Comparison of ENCODE assay signal across 9 cellular contexts in the genomic region with DNA sequence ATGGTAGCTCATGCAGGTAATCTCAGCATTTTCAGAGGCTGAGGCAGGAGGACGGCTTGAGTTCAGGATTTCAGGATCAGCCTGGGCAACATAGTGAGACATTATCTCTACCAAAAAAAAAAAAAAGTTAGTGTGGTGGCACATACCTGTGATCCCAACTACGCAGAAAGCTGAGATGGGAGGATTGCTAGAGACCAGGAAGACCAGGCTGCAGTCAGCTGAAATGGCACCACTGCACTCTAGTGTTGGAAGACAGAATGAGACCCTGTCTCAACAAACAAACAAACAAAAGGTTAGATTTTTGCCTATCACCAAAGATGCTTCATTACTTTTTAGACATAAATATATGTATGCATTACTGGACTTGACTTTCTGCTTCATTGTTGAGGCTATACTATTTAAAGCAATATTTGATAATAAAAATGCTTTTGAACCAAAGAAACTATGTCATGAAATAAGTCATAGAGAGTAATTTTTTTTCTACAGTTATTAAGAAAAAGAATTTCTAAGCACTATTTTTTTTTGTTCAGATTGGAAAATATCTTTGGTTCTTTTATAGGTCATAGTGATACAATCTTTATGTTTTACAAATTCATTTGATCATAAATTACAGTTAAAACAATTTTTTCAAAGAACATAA.
A peak's percentile ranks its signal among the peaks of the same experiment; 100 is the strongest.
DNase-seq lines count a peak whose midpoint lies in the region; ATAC-seq, FAIRE-seq and TF ChIP-seq lines count a peak whose summit lies in the region.
"Had no signal": no experiment of that assay in that cellular context is flagged by ENCODE, and none has a peak within 500 bp of the region (broad histone marks: within the 10 kb centered on the region; RNA-seq: fewer than 3 reads in every experiment).

No MANE protein-coding gene starts in this region.

- CTCF ChIA-PET in A549 (lab: Yijun Ruan, JAX) = interaction anchor here (0.6 to 0.7 kb wide), 2 partner anchors 15 to 1190 kb away, joined by 3 read pairs; no protein-coding TSS in a partner anchor
- CTCF ChIA-PET in HCT116 (lab: Charles Lee) = interaction anchor here (1.0 to 1.7 kb wide), 3 partner anchors 117 to 1119 kb away, joined by 3 to 10 read pairs (median 6); no protein-coding TSS in a partner anchor

- H3K4me3 ChIP-seq in A549 (no peak overlapping the region), HCT116 (replicated peaks in 1 of 2; ENCODE audit: low read depth in 1 of 2, low read length in 2 of 2) (no peak overlapping the region), OCI-LY1 (ENCODE audit: low read depth, low read length, poor library complexity, severe bottlenecking) (no peak overlapping the region)

- H3K4me2 ChIP-seq in A549 (no peak overlapping the region), HCT116 (ENCODE audit: low read length) (no peak overlapping the region), OCI-LY1 (ENCODE audit: low read length) (no peak overlapping the region)

- H3K27ac ChIP-seq in A549 (no peak overlapping the region), HCT116 (ENCODE audit: low read depth, low read length) (no peak overlapping the region), OCI-LY1 (ENCODE audit: low read depth, low read length, poor library complexity, severe bottlenecking) (no peak overlapping the region)
- H3K27ac ChIP-seq: epithelial cell of prostate had no signal

- H3K4me3 Mint-ChIP-seq in glutamatergic neuron (ENCODE audit: unreplicated experiment) = no peak overlapping the region

- RAD21 ChIA-PET in HCT116 (lab: Charles Lee; ENCODE audit: low non-redundant PET in 1 of 2, low total read pairs in 2 of 2, uncharacterized antibody in 2 of 2, unreplicated experiment in 2 of 2) = interaction anchor here in 1 of 2 experiments (0.6 kb wide), 1 partner anchor 1192 kb away, joined by 4 read pairs; no protein-coding TSS in a partner anchor

- TF ChIP-seq RAD21 in A549 (conservative IDR thresholded peaks at IDR 0.05 in 1 of 2, IDR thresholded peaks at IDR 0.05 in 1 of 2) = peak; percentile 48 to 50; a peak in 3 of 5 replicates
- peak; percentile 65 for TF ChIP-seq RAD21 in HCT116 (IDR thresholded peaks at IDR 0.05; ENCODE audit: low read depth)

- DNase-seq in A549 (ENCODE audit: low read depth in 1 of 2, low spot score in 1 of 2) (peak in 1 of 2 experiments; percentile 35), HCT116 (ENCODE audit: low read depth, low spot score) (peak; percentile 33), glutamatergic neuron (peak; percentile 43), RCC 7860 (ENCODE audit: low spot score) (no peak), NCI-H2196 (lab: John Stamatoyannopoulos, UW; ENCODE audit: unreplicated experiment) (no peak)
- no peak for DNase-seq in activated CD4-positive, alpha-beta T cell treated with anti-CD3 and anti-CD28 coated beads, Interleukin-2, amount 50 U/mL, for 4 hours
- no peak for DNase-seq in activated CD4-positive, alpha-beta T cell treated with anti-CD3 and anti-CD28 coated beads, Interleukin-2, amount 50 U/mL, for 1 hour

- H3K9me2 ChIP-seq in HCT116 (ENCODE audit: insufficient read depth) = no peaks in the 10 kb centered on the region
- no peaks in the 10 kb centered on the region for H3K9me2 ChIP-seq in OCI-LY1 (ENCODE audit: low read depth, low read length)

- H3K27me3 Mint-ChIP-seq in glutamatergic neuron (ENCODE audit: unreplicated experiment) = no peaks in the 10 kb centered on the region

- ATAC-seq in A549 (peak; percentile 54 to 58; a peak in 3 of 6 replicates), HCT116 (peak; percentile 76)

- no peaks in the 10 kb centered on the region for H3K36me3 Mint-ChIP-seq in glutamatergic neuron (ENCODE audit: unreplicated experiment)

- H3K4me1 Mint-ChIP-seq in glutamatergic neuron (ENCODE audit: low read depth, unreplicated experiment) = no peaks in the 10 kb centered on the region

- no peak overlapping the region for H3K9ac ChIP-seq in HCT116 (ENCODE audit: low read length)
- H3K9ac ChIP-seq in OCI-LY1 (ENCODE audit: low read length) = no peak overlapping the region

- intact Hi-C loops in HCT116 (cut with micrococcal nuclease) = loop anchor here (5.0 kb wide), 1 partner anchor 625 kb away; no protein-coding TSS in a partner anchor

- no peak overlapping the region for H3K27ac Mint-ChIP-seq in glutamatergic neuron (ENCODE audit: unreplicated experiment)

- 19% methylated on average over 2 of the region's 2 CpGs for WGBS in A549 (ENCODE audit: missing lambda C conversion rate)

- H3K79me2 ChIP-seq in HCT116 (ENCODE audit: insufficient read depth, low read length) (no peaks in the 10 kb centered on the region), OCI-LY1 (ENCODE audit: insufficient read depth, low read length) (no peaks in the 10 kb centered on the region)

- BruUV-seq in HCT116 (replicated peaks; lab: Mats Ljungman, UMichigan) = no TSS peak

- no peaks in the 10 kb centered on the region for H3K9me3 ChIP-seq in A549
- H3K9me3 ChIP-seq in HCT116 (ENCODE audit: control insufficient read depth in 1 of 2, insufficient read depth in 1 of 2, low read depth in 1 of 2, low read length in 2 of 2) = no peaks in the 10 kb centered on the region
- H3K9me3 ChIP-seq in OCI-LY1 (ENCODE audit: low read length) = no peaks in the 10 kb centered on the region

- no peak for TF ChIP-seq EP300 in A549 (IDR thresholded peaks at IDR 0.05)

- H2AFZ ChIP-seq in HCT116 (ENCODE audit: low read depth, low read length, poor library complexity, severe bottlenecking) (peak overlapping the region; percentile 10), OCI-LY1 (ENCODE audit: low read length) (no peak overlapping the region)

- H3F3A ChIP-seq in OCI-LY1 (ENCODE audit: insufficient read depth, low read length) = no peaks in the 10 kb centered on the region

- peaks cover 3% of the 10 kb centered on the region for H3K9me3 Mint-ChIP-seq in glutamatergic neuron (ENCODE audit: unreplicated experiment)

- no peaks in the 10 kb centered on the region for H4K20me1 ChIP-seq in HCT116 (ENCODE audit: insufficient read depth)
- no peaks in the 10 kb centered on the region for H4K20me1 ChIP-seq in OCI-LY1 (ENCODE audit: insufficient read depth, low read length)

- TF ChIP-seq CTCF in A549 (IDR thresholded peaks at IDR 0.05) = peak; percentile 30; the same call in 2 of the 3 replicates
- peak; percentile 16 to 65 (median 52); a peak in 4 of 6 replicates for TF ChIP-seq CTCF in HCT116 (IDR thresholded peaks at IDR 0.05 in 2 of 3, conservative IDR thresholded peaks at IDR 0.05 in 1 of 3; ENCODE audit: borderline replicate concordance in 1 of 3, insufficient read depth in 1 of 3, low read depth in 2 of 3, low read length in 2 of 3)
- TF ChIP-seq CTCF in OCI-LY1 (IDR thresholded peaks at IDR 0.05; ENCODE audit: low read length) = peak; percentile 61
- TF ChIP-seq CTCF in glutamatergic neuron (IDR thresholded peaks at IDR 0.05; ENCODE audit: partially characterized antibody, unreplicated experiment) = peak; percentile 42

- TF ChIP-seq POLR2A in A549 (IDR thresholded peaks at IDR 0.05; ENCODE audit: low read length) (no peak), HCT116 (IDR thresholded peaks at IDR 0.05; ENCODE audit: borderline replicate concordance, extremely low read depth, insufficient read depth, insufficient read length) (no peak)

- FAIRE-seq in A549 (lab: Jason Lieb, UNC) (no peak), RCC 7860 (lab: Jason Lieb, UNC) (no peak)

- H3K4me1 ChIP-seq in A549 (no peaks in the 10 kb centered on the region), HCT116 (ENCODE audit: control insufficient read depth in 1 of 2, insufficient read depth in 2 of 2, low read length in 2 of 2) (no peaks in the 10 kb centered on the region), OCI-LY1 (ENCODE audit: insufficient read depth, low read length, severe bottlenecking) (no peaks in the 10 kb centered on the region)

- H3K27me3 ChIP-seq in HCT116 (ENCODE audit: insufficient read depth, low read length) = no peaks in the 10 kb centered on the region
- H3K27me3 ChIP-seq in OCI-LY1 (ENCODE audit: insufficient read depth, low read length) = no peaks in the 10 kb centered on the region

- no peaks in the 10 kb centered on the region for H3K36me3 ChIP-seq in HCT116 (ENCODE audit: control insufficient read depth in 1 of 2, insufficient read depth in 2 of 2, low read length in 2 of 2)
- H3K36me3 ChIP-seq in OCI-LY1 (ENCODE audit: insufficient read depth, low read length) = no peaks in the 10 kb centered on the region

- POLR2A ChIA-PET in A549 (lab: Yijun Ruan, JAX) (no interaction called here), HCT116 (lab: Charles Lee) (no interaction called here)

TF ChIP-seq in A549, 52 proteins besides CTCF, POLR2A, EP300 and RAD21:
- no peak for TF ChIP-seq E2F6 (IDR thresholded peaks at IDR 0.05; ENCODE audit: borderline replicate concordance, low read depth)
- 0 out of 3 replicates have a peak, but pooled peaks have one; percentile 23 for TF ChIP-seq SMC3 (IDR thresholded peaks at IDR 0.05)

TF ChIP-seq in HCT116, 20 proteins besides CTCF, POLR2A, EP300 and RAD21 (continues in another document):
- TF ChIP-seq TCF7L2 (IDR thresholded peaks at IDR 0.05; ENCODE audit: borderline replicate concordance, extremely low read depth, insufficient read depth, insufficient read length) = no peak
- TF ChIP-seq EZH2 (IDR thresholded peaks at IDR 0.05) = no peak
- TF ChIP-seq SP1 (IDR thresholded peaks at IDR 0.05; ENCODE audit: low read depth) = no peak
- TF ChIP-seq ZFX (IDR thresholded peaks at IDR 0.05) = no peak
- no peak for TF ChIP-seq SIN3A (IDR thresholded peaks at IDR 0.05; ENCODE audit: low read depth)
- TF ChIP-seq REST (IDR thresholded peaks at IDR 0.05; ENCODE audit: low read depth) = no peak
- no peak for TF ChIP-seq EZH2phosphoT487 (IDR thresholded peaks at IDR 0.05; ENCODE audit: borderline replicate concordance)

Comparison
In these comparisons a context has a peak if more than half of its experiments do, and no peak if none do; other contexts are left out.
1. DNase-seq: peak in HCT116 (single experiment) and glutamatergic neuron (single experiment); none in activated CD4-positive, alpha-beta T cell treated with anti-CD3 and anti-CD28 coated beads, Interleukin-2, amount 50 U/mL, for 4 hours (0 of 2), RCC 7860 (single experiment), activated CD4-positive, alpha-beta T cell treated with anti-CD3 and anti-CD28 coated beads, Interleukin-2, amount 50 U/mL, for 1 hour (single experiment) and NCI-H2196 (single experiment).
2. Of the 6 proteins assayed by ChIP-seq in both A549 and HCT116: peak only in A549: none; only in HCT116: none; in both: CTCF and RAD21; in neither: 4.
3. Peak in every context shown above with its lines, with median percentiles within 50 percentile points of each other: CTCF ChIP-seq.